In genomic region chr6:53547166-53547814, GRCh38 we compare ENCODE assay signal across 8 cellular contexts. TPM values are rescaled to one million over a fixed set of nuclear protein-coding genes. Genes with fewer than 3 reads are reported as not detected.
A peak's percentile ranks its signal among the peaks of the same experiment; 100 is the strongest.
DNase-seq lines count a peak whose midpoint lies in the region; ATAC-seq and TF ChIP-seq lines count a peak whose summit lies in the region.

No MANE protein-coding gene starts in this region.

- 24% methylated on average over 12 of the region's 12 CpGs for WGBS in SK-N-SH (ENCODE audit: low lambda C conversion rate)
- 2 to 11% methylated on average over 9 to 11 of the region's 12 CpGs for WGBS in gastroesophageal sphincter (ENCODE audit: low coverage in 1 of 2), 2 donors

- peak overlapping the region; percentile 76 for H3K4me2 ChIP-seq in SK-N-SH

- no peak for TF ChIP-seq RAD21 in SK-N-SH (IDR thresholded peaks at IDR 0.05; ENCODE audit: low read length)

- peaks cover 7% of the 10 kb centered on the region for H3K79me2 ChIP-seq in SK-N-SH (ENCODE audit: insufficient read depth)

- peaks cover 19% of the 10 kb centered on the region for H3K27me3 Mint-ChIP-seq in activated CD4-positive, alpha-beta T cell treated with anti-CD3 and anti-CD28 coated beads, Interleukin-2, amount 10 ng/mL, durations not matched to agents 24 days and 14 days

- H4K20me1 ChIP-seq in SK-N-SH (ENCODE audit: insufficient read depth): no peaks in the 10 kb centered on the region

- peaks cover 3% of the 10 kb centered on the region for H3K36me3 Mint-ChIP-seq in activated CD4-positive, alpha-beta T cell treated with anti-CD3 and anti-CD28 coated beads, Interleukin-2, amount 10 ng/mL, durations not matched to agents 24 days and 14 days (ENCODE audit: low read depth)

- POLR2A ChIA-PET in SK-N-SH (lab: Yijun Ruan, JAX): no interaction called here

- no peak for TF ChIP-seq CTCF in SK-N-SH (IDR thresholded peaks at IDR 0.05)
- TF ChIP-seq CTCF in gastroesophageal sphincter (IDR thresholded peaks at IDR 0.05): no peak
- TF ChIP-seq CTCF in gastrocnemius medialis (IDR thresholded peaks at IDR 0.05 in 4 of 5, conservative IDR thresholded peaks at IDR 0.05 in 1 of 5): no peak

- H3K27ac Mint-ChIP-seq in activated CD4-positive, alpha-beta T cell treated with anti-CD3 and anti-CD28 coated beads, Interleukin-2, amount 10 ng/mL, durations not matched to agents 24 days and 14 days: peak overlapping the region; percentile 55

- ATAC-seq in HG03097 (IDR thresholded peaks at IDR 0.05; ENCODE audit: low FRiP score, unreplicated experiment) (peak; percentile 2), gastroesophageal sphincter (peak; percentile 37), gastrocnemius medialis (peak; percentile 27 to 51)

- TF ChIP-seq EP300 in SK-N-SH (IDR thresholded peaks at IDR 0.05; ENCODE audit: borderline replicate concordance in 1 of 2, low read depth in 1 of 2, low read length in 1 of 2) (no peak), gastroesophageal sphincter (IDR thresholded peaks at IDR 0.05) (no peak)

- CTCF ChIA-PET in SK-N-SH (lab: Yijun Ruan, JAX): interaction anchor here (0.7 to 3.2 kb wide), 5 partner anchors 54 to 181 kb away, joined by 3 to 14 read pairs (median 4); no protein-coding TSS in a partner anchor

- H3K36me3 ChIP-seq in SK-N-SH (replicated peaks in 1 of 2; ENCODE audit: control insufficient read depth in 1 of 2, insufficient read depth in 2 of 2, low read length in 1 of 2): no peaks in the 10 kb centered on the region
- no peaks in the 10 kb centered on the region for H3K36me3 ChIP-seq in gastroesophageal sphincter
- no peaks in the 10 kb centered on the region for H3K36me3 ChIP-seq in gastrocnemius medialis

- no peaks in the 10 kb centered on the region for H3K9me2 ChIP-seq in SK-N-SH

- H3K4me3 ChIP-seq in SK-N-SH (ENCODE audit: low read depth in 2 of 2, low read length in 1 of 2) (peak overlapping the region; percentile 70 to 74), gastroesophageal sphincter (peak overlapping the region; percentile 47 to 64), gastrocnemius medialis (peak overlapping the region; percentile 66 to 75 (median 72))

- H3F3A ChIP-seq in SK-N-SH (replicated peaks; ENCODE audit: insufficient read depth): no peaks in the 10 kb centered on the region

- H3K27me3 ChIP-seq in SK-N-SH (ENCODE audit: insufficient read depth) (no peaks in the 10 kb centered on the region), gastroesophageal sphincter (no peaks in the 10 kb centered on the region), gastrocnemius medialis (no peaks in the 10 kb centered on the region)

- DNase-seq in activated CD4-positive, alpha-beta T cell treated with anti-CD3 and anti-CD28 coated beads, Interleukin-2, amount 10 ng/mL, durations not matched to agents 24 days and 14 days: no peak
- no peak for DNase-seq in activated CD4-positive, alpha-beta T cell treated with anti-CD3 and anti-CD28 coated beads, Interleukin-2, amount 50 U/mL, for 4 hours
- DNase-seq in SK-N-SH: peak; percentile 32
- DNase-seq in gastrocnemius medialis: no peak
- no peak for DNase-seq in NCI-H2029 treated with DMSO at 0.1 percent for 48 hours (lab: John Stamatoyannopoulos, UW)
- no peak for DNase-seq in ecto neural progenitor cell (ENCODE audit: low spot score)

- H3K9ac ChIP-seq in SK-N-SH: peak overlapping the region; percentile 36; the same call in 1 of the 2 replicates

- in situ Hi-C loops in gastrocnemius medialis (cut with MboI; ENCODE audit: low sequenced_read_pairs in 4 of 4): loop anchor here in 3 of 4 donors (5.0 to 10.0 kb wide), 3 partner anchors 105 to 552 kb away; partner anchors contain the start of gene GSTA4 (in 1 of the 3)

- TF ChIP-seq POLR2A in gastroesophageal sphincter (IDR thresholded peaks at IDR 0.05): no peak
- TF ChIP-seq POLR2A in gastrocnemius medialis (IDR thresholded peaks at IDR 0.05): no peak

- no peaks in the 10 kb centered on the region for H3K9me3 Mint-ChIP-seq in activated CD4-positive, alpha-beta T cell treated with anti-CD3 and anti-CD28 coated beads, Interleukin-2, amount 10 ng/mL, durations not matched to agents 24 days and 14 days

- no peaks in the 10 kb centered on the region for H3K9me3 ChIP-seq in SK-N-SH
- no peaks in the 10 kb centered on the region for H3K9me3 ChIP-seq in gastroesophageal sphincter
- no peaks in the 10 kb centered on the region for H3K9me3 ChIP-seq in gastrocnemius medialis

- H3K27ac ChIP-seq in SK-N-SH (ENCODE audit: low read depth in 2 of 2, low read length in 1 of 2) (peak overlapping the region; percentile 31 to 82; a peak in 3 of 4 replicates), gastroesophageal sphincter (peak overlapping the region; percentile 7 to 93 (median 89)), gastrocnemius medialis (peak overlapping the region; percentile 89 to 96 (median 96))

- H3K4me1 Mint-ChIP-seq in activated CD4-positive, alpha-beta T cell treated with anti-CD3 and anti-CD28 coated beads, Interleukin-2, amount 10 ng/mL, durations not matched to agents 24 days and 14 days: peaks cover 35% of the 10 kb centered on the region

- H2AFZ ChIP-seq in SK-N-SH (ENCODE audit: low read depth): peak overlapping the region; percentile 87

- intact Hi-C loops in activated CD4-positive, alpha-beta T cell treated with anti-CD3 and anti-CD28 coated beads, Interleukin-2, amount 10 ng/mL, durations not matched to agents 24 days and 14 days (cut with micrococcal nuclease): loop anchor here (5.0 to 10.0 kb wide), 2 partner anchors 200 to 552 kb away; partner anchors contain the start of genes ELOVL5 and GSTA4
- intact Hi-C loops in gastrocnemius medialis (cut with DNase I; ENCODE audit: low total_unique reads): loop anchor here (5.0 kb wide), 2 partner anchors 190 to 550 kb away; partner anchors contain the start of gene GSTA4

- H3K4me3 Mint-ChIP-seq in activated CD4-positive, alpha-beta T cell treated with anti-CD3 and anti-CD28 coated beads, Interleukin-2, amount 10 ng/mL, durations not matched to agents 24 days and 14 days: peak overlapping the region; percentile 90

- H3K4me1 ChIP-seq in SK-N-SH (ENCODE audit: control insufficient read depth in 1 of 2, insufficient read depth in 2 of 2, low read depth in 1 of 2, low read length in 1 of 2) (peaks cover 7 to 14% of the 10 kb centered on the region in 2 experiments; a peak in 3 of 4 replicates), gastroesophageal sphincter (peaks cover 0 to 51% (median 13%) of the 10 kb centered on the region in 3 donors), gastrocnemius medialis (peaks cover 43 to 50% of the 10 kb centered on the region in 2 donors)

TF ChIP-seq in SK-N-SH, 30 proteins besides CTCF, POLR2A, EP300 and RAD21:
- TF ChIP-seq GATA2 (CRISPR knock-in tag; IDR thresholded peaks at IDR 0.05): no peak
- no peak for TF ChIP-seq MXI1 (IDR thresholded peaks at IDR 0.05; ENCODE audit: low read depth, low read length)
- TF ChIP-seq PBX3 (IDR thresholded peaks at IDR 0.05): no peak

RNA-seq across cellular contexts. Expression of gene GCLC, which starts 2.4 kb away (rescaled TPM):
- total RNA-seq in activated CD4-positive, alpha-beta T cell treated with anti-CD3 and anti-CD28 coated beads, Interleukin-2, amount 10 ng/mL, durations not matched to agents 24 days and 14 days: 21.3 and 25.0 TPM in 2 replicates
- 7.5 and 11.2 TPM in 2 replicates for polyA plus RNA-seq in SK-N-SH (2012; rRNA removed)
- polyA plus RNA-seq in SK-N-SH (2012; cell fraction: cytosol; rRNA removed): 10.5 and 12.7 TPM in 2 replicates
- 7.5 and 11.4 TPM in 2 replicates for polyA plus RNA-seq in SK-N-SH (2012; cell fraction: nucleus; rRNA removed)
- total RNA-seq in gastroesophageal sphincter (10 to 100 TPM; 63.5 to 84.3 (median 71.7) TPM), gastrocnemius medialis (10 to 100 TPM; 16.4 to 29.0 (median 20.5) TPM)
